ENCODE assay signal across 10 cellular contexts in genomic region chr5:40333459-40334241, GRCh38.
DNase-seq lines count a peak whose midpoint lies in the region; ATAC-seq and TF ChIP-seq lines count a peak whose summit lies in the region.
"Had no signal": no experiment of that assay in that cellular context is flagged by ENCODE, and none has a peak within 500 bp of the region (broad histone marks: within the 10 kb centered on the region; RNA-seq: fewer than 3 reads in every experiment).

No MANE protein-coding gene starts in this region.

- intact Hi-C loops in upper lobe of right lung (cut with DNase I) = no loop called here
- intact Hi-C loops in CD4-positive, alpha-beta T cell (cut with DNase I, micrococcal nuclease) = no loop called here

- TF ChIP-seq CTCF in epithelial cell of esophagus (IDR thresholded peaks at IDR 0.05; ENCODE audit: insufficient read depth, low read depth, low read length, missing control alignments) (no peak), upper lobe of right lung (IDR thresholded peaks at IDR 0.05) (no peak)
- TF ChIP-seq CTCF in CD4-positive, alpha-beta T cell (IDR thresholded peaks at IDR 0.05) = no peak

- H3K4me1 Mint-ChIP-seq in CD4-positive, alpha-beta T cell (ENCODE audit: low read depth) = peaks cover 5% of the 10 kb centered on the region

- no peaks in the 10 kb centered on the region for H3K36me3 ChIP-seq in upper lobe of right lung
- H3K36me3 ChIP-seq: heart left ventricle had no signal

- POLR2A ChIA-PET in CD4-positive, alpha-beta T cell (lab: Charles Lee) = interaction anchor here (1.6 kb wide), 1 partner anchor 9 kb away, joined by 4 read pairs; no protein-coding TSS in a partner anchor

- H3K9me3 Mint-ChIP-seq in CD4-positive, alpha-beta T cell = peaks cover 3% of the 10 kb centered on the region

- H3K27me3 Mint-ChIP-seq in CD4-positive, alpha-beta T cell = no peaks in the 10 kb centered on the region

- no peak overlapping the region for H3K4me3 ChIP-seq in epithelial cell of esophagus (ENCODE audit: low read length)
- H3K4me3 ChIP-seq in upper lobe of right lung = no peak overlapping the region
- H3K4me3 ChIP-seq: heart left ventricle had no signal

- H3K27ac Mint-ChIP-seq in CD4-positive, alpha-beta T cell = no peak overlapping the region

- ATAC-seq in HG03565 (IDR thresholded peaks at IDR 0.05; ENCODE audit: unreplicated experiment) (peak; percentile 56), upper lobe of right lung (no peak), HG03520 (IDR thresholded peaks at IDR 0.05; ENCODE audit: unreplicated experiment) (no peak)
- ATAC-seq in CD4-positive, alpha-beta T cell (ENCODE audit: poor library complexity) = no peak

- H3K4me3 Mint-ChIP-seq in CD4-positive, alpha-beta T cell = no peak overlapping the region

- H3K9me3 ChIP-seq in upper lobe of right lung = no peaks in the 10 kb centered on the region
- H3K9me3 ChIP-seq in CD4-positive, alpha-beta T cell (ENCODE audit: control insufficient read depth, low read length) = no peaks in the 10 kb centered on the region

- no peaks in the 10 kb centered on the region for H3K36me3 Mint-ChIP-seq in CD4-positive, alpha-beta T cell (ENCODE audit: low read depth)

- DNase-seq in stimulated activated CD4-positive, alpha-beta T cell treated with anti-CD3 and anti-CD28 coated beads, Interleukin-15, amount 100 ng/mL, for 24 hours = peak; percentile 21
- DNase-seq in stimulated activated CD4-positive, alpha-beta T cell treated with anti-CD3 and anti-CD28 coated beads, Interleukin-4, amount 100 ng/mL, for 4 hours = no peak
- DNase-seq in epithelial cell of esophagus (ENCODE audit: low read depth) (peak; percentile 52), upper lobe of right lung (no peak), NCI-H524 (lab: John Stamatoyannopoulos, UW) (no peak)
- no peak for DNase-seq in CD4-positive, alpha-beta T cell
- DNase-seq: heart left ventricle, NCI-H524 treated with DMSO at 0.1 percent for 48 hours had no signal

- peak overlapping the region; percentile 0 for H3K27ac ChIP-seq in upper lobe of right lung
- H3K27ac ChIP-seq in CD4-positive, alpha-beta T cell (ENCODE audit: low read depth, low read length) = no peak overlapping the region

- no peaks in the 10 kb centered on the region for H3K4me1 ChIP-seq in upper lobe of right lung

- CTCF ChIA-PET in CD4-positive, alpha-beta T cell (lab: Charles Lee) = interaction anchor here (0.9 to 1.1 kb wide), 2 partner anchors 47 to 355 kb away, joined by 3 read pairs; no protein-coding TSS in a partner anchor

- H3K27me3 ChIP-seq in upper lobe of right lung = no peaks in the 10 kb centered on the region
- no peaks in the 10 kb centered on the region for H3K27me3 ChIP-seq in CD4-positive, alpha-beta T cell (ENCODE audit: control insufficient read depth, insufficient read depth, low read length)
- H3K27me3 ChIP-seq: heart left ventricle had no signal

Comparison
In these comparisons a context has a peak if more than half of its experiments do, and no peak if none do; other contexts are left out.
1. DNase-seq: peak in stimulated activated CD4-positive, alpha-beta T cell treated with anti-CD3 and anti-CD28 coated beads, Interleukin-15, amount 100 ng/mL, for 24 hours (single experiment) and epithelial cell of esophagus (single experiment); none in stimulated activated CD4-positive, alpha-beta T cell treated with anti-CD3 and anti-CD28 coated beads, Interleukin-4, amount 100 ng/mL, for 4 hours (0 of 2), upper lobe of right lung (single experiment), NCI-H524 (0 of 2) and CD4-positive, alpha-beta T cell (0 of 10).